ENCODE assay signal across 2 cellular contexts in the genomic region with DNA sequence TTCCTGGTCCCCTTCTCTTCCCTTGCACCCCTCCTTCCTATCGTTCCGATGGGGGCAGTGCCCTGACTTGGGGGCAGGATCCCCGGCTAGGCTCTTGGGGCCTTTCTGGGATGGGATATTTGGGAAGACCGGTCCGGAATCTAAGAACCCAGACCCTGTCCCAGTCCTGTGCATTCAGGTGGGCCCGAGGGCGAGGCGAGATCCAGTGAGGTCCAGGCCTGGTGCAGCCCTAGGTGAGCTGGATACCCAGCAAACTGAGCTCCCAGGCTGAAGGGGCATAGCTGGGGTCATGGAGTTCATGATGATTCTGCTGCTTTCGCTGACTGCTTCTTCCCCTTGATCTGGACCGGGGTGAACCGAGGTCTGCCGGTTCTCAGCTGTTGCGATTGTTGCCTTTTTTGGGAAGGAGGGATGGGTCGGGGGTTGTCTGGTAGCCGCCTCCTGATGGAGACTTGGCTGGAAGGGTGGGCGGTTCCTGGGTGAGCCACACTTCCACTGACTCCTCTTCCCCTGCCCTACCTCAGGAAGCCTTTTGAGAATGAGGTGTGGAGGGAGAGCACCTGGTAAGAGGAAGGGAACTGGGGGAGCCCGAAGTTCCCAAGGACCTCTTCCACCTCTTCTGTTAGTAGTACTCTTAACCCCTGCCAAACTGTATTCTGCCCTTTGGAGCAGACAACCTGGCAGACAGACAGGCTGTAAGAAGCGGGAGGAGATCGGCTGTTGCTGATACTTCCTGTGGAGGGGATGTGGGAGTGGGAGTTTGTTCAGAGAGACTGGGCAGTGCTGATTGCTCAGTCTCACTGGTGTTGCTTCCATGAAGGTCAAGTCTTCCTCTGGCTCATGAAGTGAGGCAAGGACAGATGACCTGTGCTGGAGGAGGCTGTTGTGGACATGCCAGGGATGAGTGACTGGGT.
TF ChIP-seq lines count a peak whose summit lies in the region.

No MANE protein-coding gene starts in this region.

TF ChIP-seq in K562, 482 proteins besides CTCF, POLR2A, EP300 and RAD21 (continues in another document):
- TF ChIP-seq SIN3A (IDR thresholded peaks at IDR 0.05; ENCODE audit: borderline replicate concordance in 2 of 2, control insufficient read depth in 1 of 2, low read depth in 2 of 2, low read length in 2 of 2) (0 out of 4 replicates have a peak, but pooled peaks of 1 of the 2 experiments have one; percentile 48), NFIC (IDR thresholded peaks at IDR 0.05) (peak; percentile 32; the same call in 1 of the 2 replicates), CBFA2T3 (IDR thresholded peaks at IDR 0.05) (peak; percentile 75), LCOR (CRISPR knock-in tag; IDR thresholded peaks at IDR 0.05) (no peak), FIP1L1 (IDR thresholded peaks at IDR 0.05; ENCODE audit: low read depth, low read length, poor library complexity, severe bottlenecking) (no peak)
- TF ChIP-seq, protein P1, sequence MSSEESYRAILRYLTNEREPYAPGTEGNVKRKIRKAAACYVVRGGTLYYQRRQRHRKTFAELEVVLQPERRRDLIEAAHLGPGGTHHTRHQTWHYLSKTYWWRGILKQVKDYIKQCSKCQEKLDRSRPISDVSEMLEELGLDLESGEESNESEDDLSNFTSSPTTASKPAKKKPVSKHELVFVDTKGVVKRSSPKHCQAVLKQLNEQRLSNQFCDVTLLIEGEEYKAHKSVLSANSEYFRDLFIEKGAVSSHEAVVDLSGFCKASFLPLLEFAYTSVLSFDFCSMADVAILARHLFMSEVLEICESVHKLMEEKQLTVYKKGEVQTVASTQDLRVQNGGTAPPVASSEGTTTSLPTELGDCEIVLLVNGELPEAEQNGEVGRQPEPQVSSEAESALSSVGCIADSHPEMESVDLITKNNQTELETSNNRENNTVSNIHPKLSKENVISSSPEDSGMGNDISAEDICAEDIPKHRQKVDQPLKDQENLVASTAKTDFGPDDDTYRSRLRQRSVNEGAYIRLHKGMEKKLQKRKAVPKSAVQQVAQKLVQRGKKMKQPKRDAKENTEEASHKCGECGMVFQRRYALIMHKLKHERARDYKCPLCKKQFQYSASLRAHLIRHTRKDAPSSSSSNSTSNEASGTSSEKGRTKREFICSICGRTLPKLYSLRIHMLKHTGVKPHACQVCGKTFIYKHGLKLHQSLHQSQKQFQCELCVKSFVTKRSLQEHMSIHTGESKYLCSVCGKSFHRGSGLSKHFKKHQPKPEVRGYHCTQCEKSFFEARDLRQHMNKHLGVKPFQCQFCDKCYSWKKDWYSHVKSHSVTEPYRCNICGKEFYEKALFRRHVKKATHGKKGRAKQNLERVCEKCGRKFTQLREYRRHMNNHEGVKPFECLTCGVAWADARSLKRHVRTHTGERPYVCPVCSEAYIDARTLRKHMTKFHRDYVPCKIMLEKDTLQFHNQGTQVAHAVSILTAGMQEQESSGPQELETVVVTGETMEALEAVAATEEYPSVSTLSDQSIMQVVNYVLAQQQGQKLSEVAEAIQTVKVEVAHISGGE (CRISPR knock-in tag; IDR thresholded peaks at IDR 0.05) = peak in 1 of 3 experiments; percentile 77; a peak in 1 of 6 replicates
- TF ChIP-seq, protein P2, sequence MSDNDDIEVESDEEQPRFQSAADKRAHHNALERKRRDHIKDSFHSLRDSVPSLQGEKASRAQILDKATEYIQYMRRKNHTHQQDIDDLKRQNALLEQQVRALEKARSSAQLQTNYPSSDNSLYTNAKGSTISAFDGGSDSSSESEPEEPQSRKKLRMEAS (CRISPR knock-in tag; IDR thresholded peaks at IDR 0.05) = 0 out of 2 replicates have a peak, but pooled peaks have one; percentile 3
- TF ChIP-seq, protein P3, sequence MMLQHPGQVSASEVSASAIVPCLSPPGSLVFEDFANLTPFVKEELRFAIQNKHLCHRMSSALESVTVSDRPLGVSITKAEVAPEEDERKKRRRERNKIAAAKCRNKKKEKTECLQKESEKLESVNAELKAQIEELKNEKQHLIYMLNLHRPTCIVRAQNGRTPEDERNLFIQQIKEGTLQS (IDR thresholded peaks at IDR 0.05) = no peak
- TF ChIP-seq, protein P3 (CRISPR knock-in tag; conservative IDR thresholded peaks at IDR 0.05) = 0 out of 2 replicates have a peak, but pooled peaks have one; percentile 46
- TF ChIP-seq, protein P4, sequence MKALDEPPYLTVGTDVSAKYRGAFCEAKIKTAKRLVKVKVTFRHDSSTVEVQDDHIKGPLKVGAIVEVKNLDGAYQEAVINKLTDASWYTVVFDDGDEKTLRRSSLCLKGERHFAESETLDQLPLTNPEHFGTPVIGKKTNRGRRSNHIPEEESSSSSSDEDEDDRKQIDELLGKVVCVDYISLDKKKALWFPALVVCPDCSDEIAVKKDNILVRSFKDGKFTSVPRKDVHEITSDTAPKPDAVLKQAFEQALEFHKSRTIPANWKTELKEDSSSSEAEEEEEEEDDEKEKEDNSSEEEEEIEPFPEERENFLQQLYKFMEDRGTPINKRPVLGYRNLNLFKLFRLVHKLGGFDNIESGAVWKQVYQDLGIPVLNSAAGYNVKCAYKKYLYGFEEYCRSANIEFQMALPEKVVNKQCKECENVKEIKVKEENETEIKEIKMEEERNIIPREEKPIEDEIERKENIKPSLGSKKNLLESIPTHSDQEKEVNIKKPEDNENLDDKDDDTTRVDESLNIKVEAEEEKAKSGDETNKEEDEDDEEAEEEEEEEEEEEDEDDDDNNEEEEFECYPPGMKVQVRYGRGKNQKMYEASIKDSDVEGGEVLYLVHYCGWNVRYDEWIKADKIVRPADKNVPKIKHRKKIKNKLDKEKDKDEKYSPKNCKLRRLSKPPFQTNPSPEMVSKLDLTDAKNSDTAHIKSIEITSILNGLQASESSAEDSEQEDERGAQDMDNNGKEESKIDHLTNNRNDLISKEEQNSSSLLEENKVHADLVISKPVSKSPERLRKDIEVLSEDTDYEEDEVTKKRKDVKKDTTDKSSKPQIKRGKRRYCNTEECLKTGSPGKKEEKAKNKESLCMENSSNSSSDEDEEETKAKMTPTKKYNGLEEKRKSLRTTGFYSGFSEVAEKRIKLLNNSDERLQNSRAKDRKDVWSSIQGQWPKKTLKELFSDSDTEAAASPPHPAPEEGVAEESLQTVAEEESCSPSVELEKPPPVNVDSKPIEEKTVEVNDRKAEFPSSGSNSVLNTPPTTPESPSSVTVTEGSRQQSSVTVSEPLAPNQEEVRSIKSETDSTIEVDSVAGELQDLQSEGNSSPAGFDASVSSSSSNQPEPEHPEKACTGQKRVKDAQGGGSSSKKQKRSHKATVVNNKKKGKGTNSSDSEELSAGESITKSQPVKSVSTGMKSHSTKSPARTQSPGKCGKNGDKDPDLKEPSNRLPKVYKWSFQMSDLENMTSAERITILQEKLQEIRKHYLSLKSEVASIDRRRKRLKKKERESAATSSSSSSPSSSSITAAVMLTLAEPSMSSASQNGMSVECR (CRISPR knock-in tag; IDR thresholded peaks at IDR 0.05) = peak; percentile 16; the same call in 1 of the 2 replicates
- TF ChIP-seq, protein P5, sequence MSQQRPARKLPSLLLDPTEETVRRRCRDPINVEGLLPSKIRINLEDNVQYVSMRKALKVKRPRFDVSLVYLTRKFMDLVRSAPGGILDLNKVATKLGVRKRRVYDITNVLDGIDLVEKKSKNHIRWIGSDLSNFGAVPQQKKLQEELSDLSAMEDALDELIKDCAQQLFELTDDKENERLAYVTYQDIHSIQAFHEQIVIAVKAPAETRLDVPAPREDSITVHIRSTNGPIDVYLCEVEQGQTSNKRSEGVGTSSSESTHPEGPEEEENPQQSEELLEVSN (IDR thresholded peaks at IDR 0.05; ENCODE audit: borderline replicate concordance in 1 of 2, extremely low read depth in 1 of 2, insufficient read depth in 1 of 2, insufficient read length in 1 of 2, low read depth in 1 of 2, low read length in 1 of 2, poor library complexity in 1 of 2, severe bottlenecking in 1 of 2) = no peak

TF ChIP-seq in HepG2, 621 proteins besides CTCF, POLR2A, EP300 and RAD21 (continues in another document):
- TF ChIP-seq MAZ (IDR thresholded peaks at IDR 0.05; ENCODE audit: borderline replicate concordance, low read depth, low read length) (no peak), MAZ (CRISPR knock-in tag; IDR thresholded peaks at IDR 0.05; ENCODE audit: low read depth) (no peak), ZNF367 (CRISPR knock-in tag; IDR thresholded peaks at IDR 0.05; ENCODE audit: borderline replicate concordance) (no peak), ZFYVE20 (CRISPR knock-in tag; IDR thresholded peaks at IDR 0.05; ENCODE audit: borderline replicate concordance, low read depth) (no peak), ZSCAN21 (CRISPR knock-in tag; IDR thresholded peaks at IDR 0.05; ENCODE audit: borderline replicate concordance) (peak; percentile 87; the same call in 1 of the 2 replicates), CHD2 (IDR thresholded peaks at IDR 0.05; ENCODE audit: low read depth, low read length) (no peak), BORCS8-MEF2B (CRISPR knock-in tag; IDR thresholded peaks at IDR 0.05) (no peak), SMAD9 (CRISPR knock-in tag; IDR thresholded peaks at IDR 0.05) (no peak), ZNF124 (CRISPR knock-in tag; IDR thresholded peaks at IDR 0.05) (no peak), KAT8 (CRISPR knock-in tag; IDR thresholded peaks at IDR 0.05) (no peak), ZNF777 (CRISPR knock-in tag; IDR thresholded peaks at IDR 0.05) (no peak), RBFOX2 (IDR thresholded peaks at IDR 0.05; ENCODE audit: low read depth, low read length) (no peak), MED8 (CRISPR knock-in tag; IDR thresholded peaks at IDR 0.05; ENCODE audit: insufficient replicate concordance) (no peak), NR1H2 (CRISPR knock-in tag; IDR thresholded peaks at IDR 0.05; ENCODE audit: borderline replicate concordance, low read depth) (0 out of 2 replicates have a peak, but pooled peaks have one; percentile 29), ZNF121 (CRISPR knock-in tag; IDR thresholded peaks at IDR 0.05) (no peak), ZNF460 (CRISPR knock-in tag; IDR thresholded peaks at IDR 0.05; ENCODE audit: borderline replicate concordance) (no peak), TCF7 (IDR thresholded peaks at IDR 0.05; ENCODE audit: low read depth) (no peak), YY1 (IDR thresholded peaks at IDR 0.05; ENCODE audit: insufficient read depth, insufficient replicate concordance, low read depth, low read length) (no peak)
- TF ChIP-seq, protein P6, sequence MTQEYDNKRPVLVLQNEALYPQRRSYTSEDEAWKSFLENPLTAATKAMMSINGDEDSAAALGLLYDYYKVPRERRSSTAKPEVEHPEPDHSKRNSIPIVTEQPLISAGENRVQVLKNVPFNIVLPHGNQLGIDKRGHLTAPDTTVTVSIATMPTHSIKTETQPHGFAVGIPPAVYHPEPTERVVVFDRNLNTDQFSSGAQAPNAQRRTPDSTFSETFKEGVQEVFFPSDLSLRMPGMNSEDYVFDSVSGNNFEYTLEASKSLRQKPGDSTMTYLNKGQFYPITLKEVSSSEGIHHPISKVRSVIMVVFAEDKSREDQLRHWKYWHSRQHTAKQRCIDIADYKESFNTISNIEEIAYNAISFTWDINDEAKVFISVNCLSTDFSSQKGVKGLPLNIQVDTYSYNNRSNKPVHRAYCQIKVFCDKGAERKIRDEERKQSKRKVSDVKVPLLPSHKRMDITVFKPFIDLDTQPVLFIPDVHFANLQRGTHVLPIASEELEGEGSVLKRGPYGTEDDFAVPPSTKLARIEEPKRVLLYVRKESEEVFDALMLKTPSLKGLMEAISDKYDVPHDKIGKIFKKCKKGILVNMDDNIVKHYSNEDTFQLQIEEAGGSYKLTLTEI (CRISPR knock-in tag; conservative IDR thresholded peaks at IDR 0.05) = no peak
- TF ChIP-seq, protein P7, sequence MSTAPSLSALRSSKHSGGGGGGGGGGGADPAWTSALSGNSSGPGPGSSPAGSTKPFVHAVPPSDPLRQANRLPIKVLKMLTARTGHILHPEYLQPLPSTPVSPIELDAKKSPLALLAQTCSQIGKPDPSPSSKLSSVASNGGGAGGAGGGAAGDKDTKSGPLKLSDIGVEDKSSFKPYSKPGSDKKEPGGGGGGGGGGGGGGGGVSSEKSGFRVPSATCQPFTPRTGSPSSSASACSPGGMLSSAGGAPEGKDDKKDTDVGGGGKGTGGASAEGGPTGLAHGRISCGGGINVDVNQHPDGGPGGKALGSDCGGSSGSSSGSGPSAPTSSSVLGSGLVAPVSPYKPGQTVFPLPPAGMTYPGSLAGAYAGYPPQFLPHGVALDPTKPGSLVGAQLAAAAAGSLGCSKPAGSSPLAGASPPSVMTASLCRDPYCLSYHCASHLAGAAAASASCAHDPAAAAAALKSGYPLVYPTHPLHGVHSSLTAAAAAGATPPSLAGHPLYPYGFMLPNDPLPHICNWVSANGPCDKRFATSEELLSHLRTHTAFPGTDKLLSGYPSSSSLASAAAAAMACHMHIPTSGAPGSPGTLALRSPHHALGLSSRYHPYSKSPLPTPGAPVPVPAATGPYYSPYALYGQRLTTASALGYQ (CRISPR knock-in tag; IDR thresholded peaks at IDR 0.05) = no peak
- TF ChIP-seq, protein P8, sequence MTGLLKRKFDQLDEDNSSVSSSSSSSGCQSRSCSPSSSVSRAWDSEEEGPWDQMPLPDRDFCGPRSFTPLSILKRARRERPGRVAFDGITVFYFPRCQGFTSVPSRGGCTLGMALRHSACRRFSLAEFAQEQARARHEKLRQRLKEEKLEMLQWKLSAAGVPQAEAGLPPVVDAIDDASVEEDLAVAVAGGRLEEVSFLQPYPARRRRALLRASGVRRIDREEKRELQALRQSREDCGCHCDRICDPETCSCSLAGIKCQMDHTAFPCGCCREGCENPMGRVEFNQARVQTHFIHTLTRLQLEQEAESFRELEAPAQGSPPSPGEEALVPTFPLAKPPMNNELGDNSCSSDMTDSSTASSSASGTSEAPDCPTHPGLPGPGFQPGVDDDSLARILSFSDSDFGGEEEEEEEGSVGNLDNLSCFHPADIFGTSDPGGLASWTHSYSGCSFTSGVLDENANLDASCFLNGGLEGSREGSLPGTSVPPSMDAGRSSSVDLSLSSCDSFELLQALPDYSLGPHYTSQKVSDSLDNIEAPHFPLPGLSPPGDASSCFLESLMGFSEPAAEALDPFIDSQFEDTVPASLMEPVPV (CRISPR knock-in tag; IDR thresholded peaks at IDR 0.05) = no peak
- TF ChIP-seq, protein P9, sequence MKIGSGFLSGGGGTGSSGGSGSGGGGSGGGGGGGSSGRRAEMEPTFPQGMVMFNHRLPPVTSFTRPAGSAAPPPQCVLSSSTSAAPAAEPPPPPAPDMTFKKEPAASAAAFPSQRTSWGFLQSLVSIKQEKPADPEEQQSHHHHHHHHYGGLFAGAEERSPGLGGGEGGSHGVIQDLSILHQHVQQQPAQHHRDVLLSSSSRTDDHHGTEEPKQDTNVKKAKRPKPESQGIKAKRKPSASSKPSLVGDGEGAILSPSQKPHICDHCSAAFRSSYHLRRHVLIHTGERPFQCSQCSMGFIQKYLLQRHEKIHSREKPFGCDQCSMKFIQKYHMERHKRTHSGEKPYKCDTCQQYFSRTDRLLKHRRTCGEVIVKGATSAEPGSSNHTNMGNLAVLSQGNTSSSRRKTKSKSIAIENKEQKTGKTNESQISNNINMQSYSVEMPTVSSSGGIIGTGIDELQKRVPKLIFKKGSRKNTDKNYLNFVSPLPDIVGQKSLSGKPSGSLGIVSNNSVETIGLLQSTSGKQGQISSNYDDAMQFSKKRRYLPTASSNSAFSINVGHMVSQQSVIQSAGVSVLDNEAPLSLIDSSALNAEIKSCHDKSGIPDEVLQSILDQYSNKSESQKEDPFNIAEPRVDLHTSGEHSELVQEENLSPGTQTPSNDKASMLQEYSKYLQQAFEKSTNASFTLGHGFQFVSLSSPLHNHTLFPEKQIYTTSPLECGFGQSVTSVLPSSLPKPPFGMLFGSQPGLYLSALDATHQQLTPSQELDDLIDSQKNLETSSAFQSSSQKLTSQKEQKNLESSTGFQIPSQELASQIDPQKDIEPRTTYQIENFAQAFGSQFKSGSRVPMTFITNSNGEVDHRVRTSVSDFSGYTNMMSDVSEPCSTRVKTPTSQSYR (CRISPR knock-in tag; IDR thresholded peaks at IDR 0.05; ENCODE audit: borderline replicate concordance) = no peak
